In genomic region chr11:65454696-65455456, GRCh38 we compare ENCODE assay signal across 8 cellular contexts. TPM values are rescaled to one million over a fixed set of nuclear protein-coding genes. Genes with fewer than 3 reads are reported as not detected.
A peak's percentile ranks its signal among the peaks of the same experiment; 100 is the strongest.
DNase-seq lines count a peak whose midpoint lies in the region; ATAC-seq and TF ChIP-seq lines count a peak whose summit lies in the region.

No MANE protein-coding gene starts in this region.

- peak overlapping the region; percentile 81; the same call in 1 of the 2 replicates for H2AFZ ChIP-seq in Karpas-422 (ENCODE audit: low read length)

- H3K36me3 ChIP-seq in DOHH2 (ENCODE audit: control insufficient read depth, low read length) (peaks cover 39% of the 10 kb centered on the region), Karpas-422 (ENCODE audit: insufficient read depth, low read length) (peaks cover 6% of the 10 kb centered on the region; the same call in 1 of the 2 replicates), left ventricle myocardium inferior (no peaks in the 10 kb centered on the region), rectal smooth muscle tissue (ENCODE audit: control insufficient read depth, insufficient read depth, low read length) (no peaks in the 10 kb centered on the region), uterus (no peaks in the 10 kb centered on the region)

- H3F3A ChIP-seq in DOHH2 (ENCODE audit: control insufficient read depth, insufficient read depth): peaks cover 9% of the 10 kb centered on the region

- H3K4me2 ChIP-seq in DOHH2 (ENCODE audit: low read length) (peak overlapping the region; percentile 84), Karpas-422 (ENCODE audit: low read depth, low read length, poor library complexity, severe bottlenecking) (peak overlapping the region; percentile 100)

- no peaks in the 10 kb centered on the region for H3K9me2 ChIP-seq in DOHH2 (replicated peaks; ENCODE audit: control insufficient read depth, low read length)
- no peaks in the 10 kb centered on the region for H3K9me2 ChIP-seq in Karpas-422 (replicated peaks; ENCODE audit: insufficient read depth, low read length)

- DNase-seq in Karpas-422: peak; percentile 96
- peak; percentile 87 for DNase-seq in SW480 (ENCODE audit: low spot score)
- DNase-seq in left ventricle myocardium inferior: peak; percentile 92
- peak; percentile 93 to 94 for DNase-seq in uterus

- H3K4me3 ChIP-seq in DOHH2 (ENCODE audit: low read length) (peak overlapping the region; percentile 100), Karpas-422 (ENCODE audit: low read length) (peak overlapping the region; percentile 100), left ventricle myocardium inferior (peak overlapping the region; percentile 71), rectal smooth muscle tissue (ENCODE audit: low read length) (peak overlapping the region; percentile 80), uterus (peak overlapping the region; percentile 41 to 52)

- peaks cover 41% of the 10 kb centered on the region for H3K4me1 ChIP-seq in DOHH2 (ENCODE audit: control insufficient read depth, low read length)
- peaks cover 34% of the 10 kb centered on the region for H3K4me1 ChIP-seq in Karpas-422 (ENCODE audit: low read length)
- peaks cover 29% of the 10 kb centered on the region for H3K4me1 ChIP-seq in left ventricle myocardium inferior
- H3K4me1 ChIP-seq in rectal smooth muscle tissue (ENCODE audit: control insufficient read depth, insufficient read depth, low read length): peaks cover 3% of the 10 kb centered on the region
- no peaks in the 10 kb centered on the region for H3K4me1 ChIP-seq in uterus

- peak overlapping the region; percentile 86 for H3K27ac ChIP-seq in DOHH2 (ENCODE audit: low read depth, low read length)
- H3K27ac ChIP-seq in Karpas-422 (ENCODE audit: low read length): peak overlapping the region; percentile 62; the same call in 1 of the 2 replicates
- peak overlapping the region; percentile 38 for H3K27ac ChIP-seq in adipose tissue (ENCODE audit: low read depth, low read length)
- H3K27ac ChIP-seq in left ventricle myocardium inferior (replicated peaks): peak overlapping the region; percentile 91
- peak overlapping the region; percentile 84 for H3K27ac ChIP-seq in rectal smooth muscle tissue (ENCODE audit: low read depth, low read length)
- peak overlapping the region; percentile 94 to 95 for H3K27ac ChIP-seq in uterus

- H3K79me2 ChIP-seq in DOHH2 (ENCODE audit: control insufficient read depth, low read length) (peaks cover 51% of the 10 kb centered on the region), Karpas-422 (ENCODE audit: low read length) (peaks cover 4% of the 10 kb centered on the region; the same call in 1 of the 2 replicates)

- peak; percentile 95 to 96 for TF ChIP-seq POLR2A in uterus (IDR thresholded peaks at IDR 0.05)

- H4K20me1 ChIP-seq in DOHH2 (ENCODE audit: control insufficient read depth, insufficient read depth, low read depth, low read length): no peaks in the 10 kb centered on the region; the same call in 1 of the 2 replicates
- no peaks in the 10 kb centered on the region for H4K20me1 ChIP-seq in Karpas-422 (ENCODE audit: insufficient read depth, low read depth, low read length)

- peak; percentile 91 for ATAC-seq in GM21528 (IDR thresholded peaks at IDR 0.05; ENCODE audit: low FRiP score, unreplicated experiment)

- H3K9ac ChIP-seq in Karpas-422 (ENCODE audit: low read length) (peak overlapping the region; percentile 98), rectal smooth muscle tissue (ENCODE audit: low read length) (peak overlapping the region; percentile 50)

- H3K27me3 ChIP-seq in DOHH2 (ENCODE audit: control insufficient read depth, low read length) (no peaks in the 10 kb centered on the region), Karpas-422 (ENCODE audit: low read length) (no peaks in the 10 kb centered on the region), left ventricle myocardium inferior (ENCODE audit: low read depth) (no peaks in the 10 kb centered on the region), rectal smooth muscle tissue (ENCODE audit: control insufficient read depth, insufficient read depth, low read length) (no peaks in the 10 kb centered on the region), uterus (no peaks in the 10 kb centered on the region)

- WGBS in adipose tissue, 3 donors: 3 to 4% (median 3%) methylated on average over 44 to 47 of the region's 47 CpGs

- intact Hi-C loops in left ventricle myocardium inferior (cut with micrococcal nuclease) (no loop called here), uterus (cut with DNase I; ENCODE audit: low total_unique reads) (no loop called here)

- peak; percentile 61 for TF ChIP-seq CTCF in DOHH2 (IDR thresholded peaks at IDR 0.05; ENCODE audit: low read depth, low read length, poor library complexity, severe bottlenecking)
- no peak for TF ChIP-seq CTCF in left ventricle myocardium inferior (IDR thresholded peaks at IDR 0.05; ENCODE audit: borderline replicate concordance)
- TF ChIP-seq CTCF in uterus (IDR thresholded peaks at IDR 0.05): peak in 3 of 4 experiments; percentile 19 to 26 (median 20)

- no peaks in the 10 kb centered on the region for H3K9me3 ChIP-seq in DOHH2 (ENCODE audit: control insufficient read depth, insufficient read depth, low read length)
- no peaks in the 10 kb centered on the region for H3K9me3 ChIP-seq in Karpas-422 (ENCODE audit: low read length)
- H3K9me3 ChIP-seq in left ventricle myocardium inferior (replicated peaks): no peaks in the 10 kb centered on the region
- H3K9me3 ChIP-seq in uterus: no peaks in the 10 kb centered on the region

RNA-seq across cellular contexts. Expression of gene NEAT1, which starts 32.3 kb away (rescaled TPM):
- 36.5 and 74.7 TPM in 2 replicates for total RNA-seq in Karpas-422 (2014; rRNA removed; shearing (Covaris generic); ENCODE audit: low replicate concordance)
- polyA plus RNA-seq in adipose tissue: 1,000 to 10,000 TPM in 1 of 3 donors, 100 to 1,000 TPM in 2; 598 to 1,041 (median 691) TPM
- total RNA-seq in left ventricle myocardium inferior (405 TPM), uterus (100 to 1,000 TPM in 3 of 4 donors, 10 to 100 TPM in 1; 33.6 to 932 (median 120) TPM)

RNA-seq across cellular contexts. Expression of gene MALAT1, which starts 44.0 kb away (rescaled TPM):
- total RNA-seq in Karpas-422 (2014; rRNA removed; shearing (Covaris generic); ENCODE audit: low replicate concordance): 3,783 and 4,167 TPM in 2 replicates
- polyA plus RNA-seq in adipose tissue: 1,000 to 10,000 TPM in 1 of 3 donors, 100 to 1,000 TPM in 1, 10 to 100 TPM in 1; 88.8 to 1,293 (median 187) TPM
- total RNA-seq in left ventricle myocardium inferior: 6,576 TPM
- total RNA-seq in uterus: over 10,000 TPM in 3 of 4 donors, 1,000 to 10,000 TPM in 1; 6,732 to 19,335 (median 13,886) TPM

Comparison
In these comparisons a context has a peak if more than half of its experiments do, and no peak if none do; other contexts are left out.
1. Peak in every context shown above with its lines: DNase-seq, ATAC-seq, H3K4me3 ChIP-seq and H3K27ac ChIP-seq.
2. H3K27ac ChIP-seq: peak in every context shown above with its lines; median percentile 94 in uterus; 91 in left ventricle myocardium inferior; 86 in DOHH2; 84 in rectal smooth muscle tissue; 62 in Karpas-422; 38 in adipose tissue.
3. H3K4me3 ChIP-seq: peak in every context shown above with its lines; median percentile 100 in DOHH2; 100 in Karpas-422; 80 in rectal smooth muscle tissue; 71 in left ventricle myocardium inferior; 46 in uterus.